Comparison of ENCODE assay signal across 16 cellular contexts in genomic region chr15:68312701-68313204, GRCh38. TPM values are rescaled to one million over a fixed set of nuclear protein-coding genes. Genes with fewer than 3 reads are reported as not detected.
DNase-seq lines count a peak whose midpoint lies in the region; FAIRE-seq and TF ChIP-seq lines count a peak whose summit lies in the region.
"Had no signal": no experiment of that assay in that cellular context is flagged by ENCODE, and none has a peak within 500 bp of the region (broad histone marks: within the 10 kb centered on the region; RNA-seq: fewer than 3 reads in every experiment).

No MANE protein-coding gene starts in this region.

- TF ChIP-seq CTCF in RWPE1 (conservative IDR thresholded peaks at IDR 0.05; ENCODE audit: low read depth) (no peak), progenitor cell of endocrine pancreas (IDR thresholded peaks at IDR 0.05; ENCODE audit: unreplicated experiment) (no peak), PC-9 (conservative IDR thresholded peaks at IDR 0.05) (no peak)

- H3K36me3 ChIP-seq in GM23248 (ENCODE audit: low read depth) (peaks cover 51% of the 10 kb centered on the region), PC-9 (ENCODE audit: low read depth) (no peaks in the 10 kb centered on the region)
- H3K36me3 ChIP-seq: stomach had no signal

- no peaks in the 10 kb centered on the region for H3K9me3 ChIP-seq in GM23248 (ENCODE audit: low read depth)
- H3K9me3 ChIP-seq in PC-9 (ENCODE audit: insufficient read depth, low read depth), result no peaks in the 10 kb centered on the region
- H3K9me3 ChIP-seq: stomach had no signal

- DNase-seq in GM23248, result peak; percentile 93
- DNase-seq in RWPE1 (ENCODE audit: low spot score), result peak; percentile 33
- peak; percentile 46 for DNase-seq in ecto neural progenitor cell (ENCODE audit: low spot score)
- peak; percentile 9 for DNase-seq in progenitor cell of endocrine pancreas (ENCODE audit: low spot score, unreplicated experiment)
- DNase-seq in erythroblast (lab: John Stamatoyannopoulos, UW), result no peak
- no peak for DNase-seq in PC-9
- no peak for DNase-seq in H54 (ENCODE audit: insufficient read length, low spot score)
- DNase-seq: amniotic stem cell; effector CD8-positive, alpha-beta T cell; HFFc6; NCI-H510A; retina; T-helper 2 cell had no signal

- no peak overlapping the region for H2AFZ ChIP-seq in GM23248
- H2AFZ ChIP-seq in PC-9, result no peak overlapping the region

- CTCF ChIA-PET in RWPE1 (lab: Yijun Ruan, JAX) (interaction anchor here (0.5 to 1.4 kb wide), 2 partner anchors 145 to 361 kb away, joined by 3 to 7 read pairs; no protein-coding TSS in a partner anchor), PC-9 (lab: Charles Lee) (no interaction called here)

- H3K4me3 ChIP-seq in GM23248, result no peak overlapping the region
- H3K4me3 ChIP-seq in PC-9, result no peak overlapping the region
- H3K4me3 ChIP-seq: stomach had no signal

- peaks cover 44% of the 10 kb centered on the region for H3F3A ChIP-seq in GM23248 (ENCODE audit: insufficient read depth)
- no peaks in the 10 kb centered on the region for H3F3A ChIP-seq in PC-9 (ENCODE audit: insufficient read depth, low read depth)

- no peaks in the 10 kb centered on the region for H3K9me2 ChIP-seq in GM23248 (ENCODE audit: insufficient read depth)
- no peaks in the 10 kb centered on the region for H3K9me2 ChIP-seq in PC-9 (ENCODE audit: insufficient read depth)

- no peaks in the 10 kb centered on the region for H3K36me3 Mint-ChIP-seq in progenitor cell of endocrine pancreas (ENCODE audit: insufficient read depth)
- H3K36me3 Mint-ChIP-seq: CD8-positive, alpha-beta T cell; IgD-negative memory B cell had no signal

- H3K27ac Mint-ChIP-seq in progenitor cell of endocrine pancreas, result no peak overlapping the region
- H3K27ac Mint-ChIP-seq: CD8-positive, alpha-beta T cell; HFFc6 had no signal

- peak overlapping the region; percentile 13; the same call in 1 of the 2 replicates for H3K9ac ChIP-seq in GM23248

- TF ChIP-seq POLR2A in erythroblast (IDR thresholded peaks at IDR 0.05; ENCODE audit: low read length) (no peak), H54 (IDR thresholded peaks at IDR 0.05; ENCODE audit: low read depth, low read length) (no peak)

- H4K20me1 ChIP-seq in GM23248 (ENCODE audit: insufficient read depth) (no peaks in the 10 kb centered on the region), PC-9 (ENCODE audit: insufficient read depth) (no peaks in the 10 kb centered on the region)

- no peaks in the 10 kb centered on the region for H3K4me1 Mint-ChIP-seq in progenitor cell of endocrine pancreas (ENCODE audit: low read depth)

- WGBS in GM23248 (ENCODE audit: low coverage in 1 of 2, low lambda C conversion rate in 2 of 2, missing lambda C conversion rate in 2 of 2), 2 experiments, result 63 to 66% methylated on average over 18 of the region's 18 CpGs

- H3K4me1 ChIP-seq in GM23248 (ENCODE audit: insufficient read depth) (peaks cover 16% of the 10 kb centered on the region), PC-9 (replicated peaks; ENCODE audit: insufficient read depth) (no peaks in the 10 kb centered on the region)

- H3K4me3 Mint-ChIP-seq in progenitor cell of endocrine pancreas (ENCODE audit: low read depth), result no peak overlapping the region
- H3K4me3 Mint-ChIP-seq: CD8-positive, alpha-beta T cell; HFFc6; IgD-negative memory B cell had no signal

- in situ Hi-C loops in GM23248 (cut with MboI), result no loop called here

- POLR2A ChIA-PET in RWPE1 (lab: Yijun Ruan, JAX; ENCODE audit: low non-redundant PET), result no interaction called here
- POLR2A ChIA-PET in PC-9 (lab: Charles Lee; ENCODE audit: unreplicated experiment), result no interaction called here

- intact Hi-C loops in PC-9 (cut with micrococcal nuclease; ENCODE audit: unreplicated experiment), result no loop called here

- no peak overlapping the region for H3K4me2 ChIP-seq in GM23248 (ENCODE audit: unreplicated experiment)
- H3K4me2 ChIP-seq in PC-9, result no peak overlapping the region

- no peak for FAIRE-seq in H54 (lab: Jason Lieb, UNC)

- H3K27me3 Mint-ChIP-seq in progenitor cell of endocrine pancreas, result peaks cover 8% of the 10 kb centered on the region

- BruUV-seq in PC-9 (replicated peaks; lab: Mats Ljungman, UMichigan), result no TSS peak

- H3K9me3 Mint-ChIP-seq in progenitor cell of endocrine pancreas (ENCODE audit: low read depth), result no peaks in the 10 kb centered on the region
- H3K9me3 Mint-ChIP-seq: CD8-positive, alpha-beta T cell; HFFc6; IgD-negative memory B cell had no signal

- H3K27ac ChIP-seq in GM23248, result peak overlapping the region; percentile 44
- no peak overlapping the region for H3K27ac ChIP-seq in RWPE1
- no peak overlapping the region for H3K27ac ChIP-seq in PC-9
- H3K27ac ChIP-seq: stomach had no signal

- H3K27me3 ChIP-seq in GM23248 (replicated peaks; ENCODE audit: insufficient read depth), result no peaks in the 10 kb centered on the region
- no peaks in the 10 kb centered on the region for H3K27me3 ChIP-seq in PC-9 (ENCODE audit: insufficient read depth, low read depth)

- no peaks in the 10 kb centered on the region for H3K79me2 ChIP-seq in GM23248 (ENCODE audit: insufficient read depth)
- no peaks in the 10 kb centered on the region for H3K79me2 ChIP-seq in PC-9 (ENCODE audit: low read depth)

RNA-seq across cellular contexts. Expression of gene FEM1B, which starts 35.2 kb away (rescaled TPM):
- total RNA-seq in GM23248 (2014; rRNA removed; shearing (Covaris generic)), result 33.9 and 36.2 TPM in 2 replicates
- polyA plus RNA-seq in GM23248 (2016; fragmentation: Nextera tagmentation; extraction: Ambion mirVana), result 15.7 and 16.0 TPM in 2 replicates
- total RNA-seq in progenitor cell of endocrine pancreas, result 45.9 and 50.5 TPM in 2 replicates
- total RNA-seq in PC-9 (2021), result 26.3 and 31.6 TPM in 2 replicates

Comparison
In these comparisons a context has a peak if more than half of its experiments do, and no peak if none do; other contexts are left out.
1. DNase-seq: peak in GM23248 (single experiment), RWPE1 (single experiment), ecto neural progenitor cell (single experiment) and progenitor cell of endocrine pancreas (single experiment); none in erythroblast (0 of 2), PC-9 (0 of 2) and H54 (single experiment).